ENCODE assay signal across 8 cellular contexts in genomic region chr18:11850821-11851155, GRCh38. TPM values are rescaled to one million over a fixed set of nuclear protein-coding genes. Genes with fewer than 3 reads are reported as not detected.
A peak's percentile ranks its signal among the peaks of the same experiment; 100 is the strongest.
DNase-seq lines count a peak whose midpoint lies in the region; ATAC-seq and TF ChIP-seq lines count a peak whose summit lies in the region.

No MANE protein-coding gene starts in this region.

- peak overlapping the region; percentile 98 for H3K27ac Mint-ChIP-seq in type B pancreatic cell

- H3K27me3 ChIP-seq in lower lobe of right lung (ENCODE audit: low read depth) = no peaks in the 10 kb centered on the region

- no peaks in the 10 kb centered on the region for H3K9me3 Mint-ChIP-seq in type B pancreatic cell

- intact Hi-C loops in lower lobe of right lung (cut with DNase I) = no loop called here

- H3K9me3 ChIP-seq in lower lobe of right lung = no peaks in the 10 kb centered on the region

- H3K27ac ChIP-seq in cingulate gyrus (ENCODE audit: low read depth, low read length) (peak overlapping the region; percentile 95), lower lobe of right lung (peak overlapping the region; percentile 91)

- peak overlapping the region; percentile 65 for H3K4me3 ChIP-seq in lower lobe of right lung

- peaks cover 21% of the 10 kb centered on the region for H3K36me3 ChIP-seq in lower lobe of right lung

- peaks cover 20% of the 10 kb centered on the region for H3K4me1 Mint-ChIP-seq in type B pancreatic cell (ENCODE audit: unreplicated experiment)

- peak; percentile 30 for ATAC-seq in HG02763 (IDR thresholded peaks at IDR 0.05; ENCODE audit: unreplicated experiment)
- ATAC-seq in lower lobe of right lung = peak; percentile 49 to 76

- H3K36me3 Mint-ChIP-seq in type B pancreatic cell = peaks cover 4% of the 10 kb centered on the region

- peaks cover 36% of the 10 kb centered on the region for H3K4me1 ChIP-seq in lower lobe of right lung

- no peaks in the 10 kb centered on the region for H3K27me3 Mint-ChIP-seq in type B pancreatic cell

- DNase-seq in NOMO-1 treated with DMSO at 0.1 percent for 48 hours (lab: John Stamatoyannopoulos, UW; ENCODE audit: unreplicated experiment) = peak; percentile 55
- no peak for DNase-seq in NOMO-1 treated with dmso at 0.1 percent for 144 hours (lab: John Stamatoyannopoulos, UW; ENCODE audit: unreplicated experiment)
- peak; percentile 14 for DNase-seq in NCI-H526 treated with DMSO at 0.1 percent for 48 hours (lab: John Stamatoyannopoulos, UW)
- no peak for DNase-seq in lower lobe of right lung
- DNase-seq in type B pancreatic cell (ENCODE audit: extremely low spot score, unreplicated experiment) = no peak
- DNase-seq in glomerular visceral epithelial cell (ENCODE audit: extremely low spot score) = no peak

- TF ChIP-seq CTCF in lower lobe of right lung (IDR thresholded peaks at IDR 0.05) = no peak
- no peak for TF ChIP-seq CTCF in type B pancreatic cell (conservative IDR thresholded peaks at IDR 0.05)

- H3K4me3 Mint-ChIP-seq in type B pancreatic cell = peak overlapping the region; percentile 98

RNA-seq across cellular contexts. Expression of gene CHMP1B, which starts 0.4 kb away (rescaled TPM):
- total RNA-seq in lower lobe of right lung (39.4 TPM), type B pancreatic cell (ENCODE audit: low replicate concordance) (41.4 and 71.3 TPM in 2 replicates)

RNA-seq across cellular contexts. Expression of gene MPPE1, which starts 57.3 kb away (rescaled TPM):
- 62.1 TPM for total RNA-seq in lower lobe of right lung
- 35.3 and 35.8 TPM in 2 replicates for total RNA-seq in type B pancreatic cell (ENCODE audit: low replicate concordance)

Comparison
In these comparisons a context has a peak if more than half of its experiments do, and no peak if none do; other contexts are left out.
1. DNase-seq: peak in NOMO-1 treated with DMSO at 0.1 percent for 48 hours (single experiment) and NCI-H526 treated with DMSO at 0.1 percent for 48 hours (single experiment); none in NOMO-1 treated with dmso at 0.1 percent for 144 hours (single experiment), lower lobe of right lung (single experiment), type B pancreatic cell (single experiment) and glomerular visceral epithelial cell (single experiment).